Comparison of ENCODE assay signal across 22 cellular contexts in genomic region chr12:8030189-8030588, GRCh38. TPM values are rescaled to one million over a fixed set of nuclear protein-coding genes. Genes with fewer than 3 reads are reported as not detected.
DNase-seq lines count a peak whose midpoint lies in the region; ATAC-seq, FAIRE-seq and TF ChIP-seq lines count a peak whose summit lies in the region.
"Had no signal": no experiment of that assay in that cellular context is flagged by ENCODE, and none has a peak within 500 bp of the region (broad histone marks: within the 10 kb centered on the region; RNA-seq: fewer than 3 reads in every experiment).

No MANE protein-coding gene starts in this region.

- TF ChIP-seq EP300 in K562 (IDR thresholded peaks at IDR 0.05; ENCODE audit: low read length), result no peak

- H3K4me3 Mint-ChIP-seq in natural killer cell (peak overlapping the region; percentile 37), nephron (peak overlapping the region; percentile 43 to 57 (median 51))
- no peak overlapping the region for H3K4me3 Mint-ChIP-seq in natural killer cell treated with Interleukin-12 subunit alpha and Interleukin-12 subunit beta and Interleukin-15 and Interleukin-18, amount 100 ng/mL, for 72 hours
- no peak overlapping the region for H3K4me3 Mint-ChIP-seq in activated naive CD8-positive, alpha-beta T cell treated with anti-CD3 and anti-CD28 coated beads for 36 hours
- H3K4me3 Mint-ChIP-seq: GM23338, HFFc6 had no signal

- WGBS in K562 (ENCODE audit: insufficient coverage, low coverage, missing lambda C conversion rate), result 0% methylated on average over 3 of the region's 3 CpGs

- no peaks in the 10 kb centered on the region for H4K20me1 ChIP-seq in K562 (replicated peaks; ENCODE audit: control insufficient read depth, insufficient read depth, low read length)

- POLR2A ChIA-PET in K562 (lab: Yijun Ruan, JAX), result interaction anchor here (1.3 kb wide), 1 partner anchor 21 kb away, joined by 3 read pairs; no protein-coding TSS in a partner anchor

- TF ChIP-seq CTCF in natural killer cell (IDR thresholded peaks at IDR 0.05), result no peak
- no peak for TF ChIP-seq CTCF in K562 (IDR thresholded peaks at IDR 0.05 in 2 of 3, conservative IDR thresholded peaks at IDR 0.05 in 1 of 3; ENCODE audit: insufficient read depth in 2 of 3, low read depth in 1 of 3, low read length in 3 of 3)
- no peak for TF ChIP-seq CTCF in nephron (IDR thresholded peaks at IDR 0.05; ENCODE audit: unreplicated experiment in 3 of 3)

- intact Hi-C loops in natural killer cell (cut with micrococcal nuclease) (no loop called here), K562 (cut with micrococcal nuclease) (loop anchor here (5.0 kb wide), 1 partner anchor 52 kb away; the partner anchor contains the start of gene NECAP1)

- CTCF ChIA-PET in K562 (lab: Yijun Ruan, JAX; ENCODE audit: low intra/inter-chr PET ratio), result no interaction called here

- H3K9me3 Mint-ChIP-seq in natural killer cell (no peaks in the 10 kb centered on the region), nephron (no peaks in the 10 kb centered on the region)
- no peaks in the 10 kb centered on the region for H3K9me3 Mint-ChIP-seq in natural killer cell treated with Interleukin-12 subunit alpha and Interleukin-12 subunit beta and Interleukin-15 and Interleukin-18, amount 100 ng/mL, for 72 hours
- H3K9me3 Mint-ChIP-seq in activated naive CD8-positive, alpha-beta T cell treated with anti-CD3 and anti-CD28 coated beads for 36 hours, result no peaks in the 10 kb centered on the region
- H3K9me3 Mint-ChIP-seq: CD4-positive, alpha-beta memory T cell; GM23338; HFFc6 had no signal

- ATAC-seq in natural killer cell, result no peak
- no peak for ATAC-seq in natural killer cell treated with Interleukin-12 subunit alpha and Interleukin-12 subunit beta and Interleukin-15 and Interleukin-18, amount 100 ng/mL, for 72 hours
- no peak for ATAC-seq in K562
- no peak for ATAC-seq in HG03521 (IDR thresholded peaks at IDR 0.05; ENCODE audit: unreplicated experiment)
- ATAC-seq: A549, GM23338 had no signal

- no peaks in the 10 kb centered on the region; a peak in 1 of 5 replicates for H3K27me3 ChIP-seq in K562 (ENCODE audit: control insufficient read depth in 2 of 2, insufficient read depth in 2 of 2, low read length in 2 of 2)

- H3K27ac Mint-ChIP-seq in natural killer cell (no peak overlapping the region), nephron (no peak overlapping the region)
- H3K27ac Mint-ChIP-seq in natural killer cell treated with Interleukin-12 subunit alpha and Interleukin-12 subunit beta and Interleukin-15 and Interleukin-18, amount 100 ng/mL, for 72 hours, result no peak overlapping the region
- H3K27ac Mint-ChIP-seq in activated naive CD8-positive, alpha-beta T cell treated with anti-CD3 and anti-CD28 coated beads for 36 hours, result no peak overlapping the region
- H3K27ac Mint-ChIP-seq: GM23338, HFFc6 had no signal

- peak overlapping the region; percentile 90 for H3K4me2 ChIP-seq in K562 (ENCODE audit: insufficient read depth, low read length)
- H3K4me2 ChIP-seq: A549, GM23338 had no signal

- H3K79me2 ChIP-seq in K562 (ENCODE audit: control insufficient read depth, insufficient read depth, low read length), result peaks cover 55% of the 10 kb centered on the region

- H3K27ac ChIP-seq in K562 (ENCODE audit: extremely low read depth, low read depth, low read length), result peak overlapping the region; percentile 78; the same call in 2 of the 3 replicates
- H3K27ac ChIP-seq: 22Rv1, A549 had no signal

- no peaks in the 10 kb centered on the region for H3K9me1 ChIP-seq in K562 (ENCODE audit: control insufficient read depth, insufficient read depth, low read length)

- BruUV-seq in K562 (replicated peaks; lab: Mats Ljungman, UMichigan), result TSS peak; percentile 14

- no peaks in the 10 kb centered on the region for H3K36me3 ChIP-seq in K562 (ENCODE audit: control insufficient read depth, insufficient read depth, low read length)

- peak overlapping the region in 1 of 2 experiments; percentile 81; a peak in 3 of 4 replicates for H3K9ac ChIP-seq in K562 (ENCODE audit: insufficient read depth in 1 of 2, low read depth in 2 of 2, low read length in 2 of 2)

- no peaks in the 10 kb centered on the region for H3K27me3 Mint-ChIP-seq in natural killer cell (ENCODE audit: low read depth in 2 of 2)
- H3K27me3 Mint-ChIP-seq in natural killer cell treated with Interleukin-12 subunit alpha and Interleukin-12 subunit beta and Interleukin-15 and Interleukin-18, amount 100 ng/mL, for 72 hours, result no peaks in the 10 kb centered on the region
- no peaks in the 10 kb centered on the region for H3K27me3 Mint-ChIP-seq in nephron (ENCODE audit: low read depth)
- H3K27me3 Mint-ChIP-seq in activated naive CD8-positive, alpha-beta T cell treated with anti-CD3 and anti-CD28 coated beads for 36 hours, result no peaks in the 10 kb centered on the region
- H3K27me3 Mint-ChIP-seq: CD4-positive, alpha-beta memory T cell had no signal

- H2AFZ ChIP-seq in K562 (ENCODE audit: low read depth, low read length), result peak overlapping the region; percentile 51
- H2AFZ ChIP-seq: GM23338 had no signal

- no peak for TF ChIP-seq RAD21 in K562 (CRISPR knock-in tag; conservative IDR thresholded peaks at IDR 0.05 in 1 of 2, IDR thresholded peaks at IDR 0.05 in 1 of 2)

- in situ Hi-C loops in K562 (cut with MboI), result no loop called here

- H3K9me3 ChIP-seq in K562 (replicated peaks; ENCODE audit: control insufficient read depth, insufficient read depth, low read depth, low read length), result no peaks in the 10 kb centered on the region
- H3K9me3 ChIP-seq: A549 had no signal

- peak overlapping the region; percentile 62 for H3K4me3 ChIP-seq in K562
- H3K4me3 ChIP-seq: A549, GM23338 had no signal

- no peak for TF ChIP-seq POLR2A in K562 (conservative IDR thresholded peaks at IDR 0.05)

- H3K36me3 Mint-ChIP-seq in natural killer cell (peaks cover 7% of the 10 kb centered on the region), nephron (ENCODE audit: low read depth) (no peaks in the 10 kb centered on the region)
- H3K36me3 Mint-ChIP-seq in natural killer cell treated with Interleukin-12 subunit alpha and Interleukin-12 subunit beta and Interleukin-15 and Interleukin-18, amount 100 ng/mL, for 72 hours, result no peaks in the 10 kb centered on the region
- H3K36me3 Mint-ChIP-seq in activated naive CD8-positive, alpha-beta T cell treated with anti-CD3 and anti-CD28 coated beads for 36 hours, result peaks cover 5% of the 10 kb centered on the region

- FAIRE-seq in K562 (lab: Jason Lieb, UNC) (no peak), HTR-8/SVneo (lab: Jason Lieb, UNC) (no peak)
- FAIRE-seq: A549, GM12892, GM18507, H54 had no signal

- DNase-seq in natural killer cell, result no peak
- DNase-seq in natural killer cell treated with Interleukin-12 subunit alpha and Interleukin-12 subunit beta and Interleukin-15 and Interleukin-18, amount 100 ng/mL, for 72 hours (ENCODE audit: low spot score), result no peak
- no peak for DNase-seq in K562 (ENCODE audit: extremely low read depth in 1 of 4, low spot score in 3 of 4)
- no peak for DNase-seq in HTR-8/SVneo (ENCODE audit: insufficient read length, low spot score)
- no peak for DNase-seq in activated naive CD8-positive, alpha-beta T cell treated with anti-CD3 and anti-CD28 coated beads for 36 hours
- no peak for DNase-seq in inferior parietal cortex (ENCODE audit: extremely low spot score)
- DNase-seq: C1 segment of cervical spinal cord; CD4-positive, alpha-beta memory T cell; DMS153; DMS79; GDM1; HCEC 1CT; HFFc6 had no signal

- H3K4me1 Mint-ChIP-seq in natural killer cell, result peaks cover 41 to 48% of the 10 kb centered on the region in 2 donors
- H3K4me1 Mint-ChIP-seq in natural killer cell treated with Interleukin-12 subunit alpha and Interleukin-12 subunit beta and Interleukin-15 and Interleukin-18, amount 100 ng/mL, for 72 hours (ENCODE audit: low read depth in 2 of 2), result peaks cover 34 to 38% of the 10 kb centered on the region in 2 donors
- H3K4me1 Mint-ChIP-seq in nephron, result peaks cover 29% of the 10 kb centered on the region
- H3K4me1 Mint-ChIP-seq in activated naive CD8-positive, alpha-beta T cell treated with anti-CD3 and anti-CD28 coated beads for 36 hours, result peaks cover 32% of the 10 kb centered on the region

- peaks cover 20 to 41% of the 10 kb centered on the region in 2 experiments; a peak in 4 of 5 replicates for H3K4me1 ChIP-seq in K562 (replicated peaks in 1 of 2; ENCODE audit: control insufficient read depth in 2 of 2, insufficient read depth in 2 of 2, low read length in 2 of 2)

RNA-seq across cellular contexts. Expression of gene FOXJ2, which starts 2.3 kb away (rescaled TPM):
- 10 to 100 TPM; 27.8 to 28.5 (median 28.4) TPM for total RNA-seq in natural killer cell
- 10 to 100 TPM; 16.2 to 17.2 TPM for total RNA-seq in natural killer cell treated with Interleukin-12 subunit alpha and Interleukin-12 subunit beta and Interleukin-15 and Interleukin-18, amount 100 ng/mL, for 72 hours
- total RNA-seq in K562 (2011; cell fraction: chromatin; rRNA removed; ENCODE audit: low replicate concordance), result 4.7 and 7.3 TPM in 2 replicates
- 4.7 and 4.9 TPM in 2 replicates for total RNA-seq in K562 (2011; cell fraction: nucleolus; rRNA removed)
- 4.8 and 7.8 TPM in 2 replicates for total RNA-seq in K562 (2011; cell fraction: nucleoplasm; rRNA removed)
- total RNA-seq in K562 (2014; rRNA removed), result 2.9 and 4.0 TPM in 2 replicates
- total RNA-seq in K562 (2014; rRNA removed; fragmentation: Illumina TruSeq; extraction: Trizol), result 1.9 and 2.1 TPM in 2 replicates
- 2.4 and 2.5 TPM in 2 replicates for total RNA-seq in K562 (2015; rRNA removed; fragmentation: Illumina TruSeq; extraction: Trizol)
- total RNA-seq in K562 (2021), result 6.6 and 6.8 TPM in 2 replicates
- polyA plus RNA-seq in K562 (2011; rRNA removed), result 2.3 and 3.2 TPM in 2 replicates
- polyA plus RNA-seq in K562 (2011; cell fraction: cytosol; rRNA removed), result 1.6 and 2.1 TPM in 2 replicates
- 4.8 and 7.3 TPM in 2 replicates for polyA plus RNA-seq in K562 (2011; cell fraction: nucleus; rRNA removed)
- 5.1 and 6.6 TPM in 2 replicates for polyA plus RNA-seq in K562 (2012)
- 5.7 and 7.5 TPM in 2 replicates for polyA plus RNA-seq in K562 (2014; fragmentation: Illumina TruSeq; extraction: Trizol)
- 1 to 10 TPM; 1.0 to 1.1 TPM for polyA plus RNA-seq in K562 (2014; fragmentation: Nextera tagmentation; extraction: Ambion mirVana)
- polyA plus RNA-seq in K562 (2014; rRNA removed), result 3.7 and 4.2 TPM in 2 replicates
- polyA minus RNA-seq in K562 (2011; rRNA and poly(A)+ RNA removed), result 2.2 TPM in 2 replicates
- 2.2 and 3.4 TPM in 2 replicates for polyA minus RNA-seq in K562 (2011; cell fraction: cytosol; rRNA and poly(A)+ RNA removed)
- polyA minus RNA-seq in K562 (2011; cell fraction: nucleus; rRNA and poly(A)+ RNA removed), result 1.6 and 2.4 TPM in 2 replicates
- 10 to 100 TPM; 15.5 to 15.9 TPM for total RNA-seq in activated naive CD8-positive, alpha-beta T cell treated with anti-CD3 and anti-CD28 coated beads for 36 hours

RNA-seq across cellular contexts. Expression of gene C3AR1, which starts 36.0 kb away (rescaled TPM):
- total RNA-seq in natural killer cell, result 10 to 100 TPM in 2 of 3 donors, 1 to 10 TPM in 1; 9.5 to 16.9 (median 13.0) TPM
- total RNA-seq in natural killer cell treated with Interleukin-12 subunit alpha and Interleukin-12 subunit beta and Interleukin-15 and Interleukin-18, amount 100 ng/mL, for 72 hours, result 1 to 10 TPM; 1.6 to 2.3 TPM
- total RNA-seq in K562 (2011; cell fraction: chromatin; rRNA removed; ENCODE audit: low replicate concordance), result 8.0 and 9.9 TPM in 2 replicates
- total RNA-seq in K562 (2011; cell fraction: nucleolus; rRNA removed), result 8.6 and 12.2 TPM in 2 replicates
- total RNA-seq in K562 (2011; cell fraction: nucleoplasm; rRNA removed), result 8.4 and 9.2 TPM in 2 replicates
- total RNA-seq in K562 (2014; rRNA removed), result 2.2 and 2.5 TPM in 2 replicates
- 3.7 and 3.8 TPM in 2 replicates for total RNA-seq in K562 (2014; rRNA removed; fragmentation: Illumina TruSeq; extraction: Trizol)
- 2.4 and 2.5 TPM in 2 replicates for total RNA-seq in K562 (2015; rRNA removed; fragmentation: Illumina TruSeq; extraction: Trizol)
- total RNA-seq in K562 (2021), result 3.5 and 3.9 TPM in 2 replicates
- polyA plus RNA-seq in K562 (2011; rRNA removed), result 3.6 and 9.5 TPM in 2 replicates
- 4.2 and 13.5 TPM in 2 replicates for polyA plus RNA-seq in K562 (2011; cell fraction: cytosol; rRNA removed)
- polyA plus RNA-seq in K562 (2011; cell fraction: nucleus; rRNA removed), result 3.5 and 8.0 TPM in 2 replicates
- 4.2 and 4.7 TPM in 2 replicates for polyA plus RNA-seq in K562 (2012)
- polyA plus RNA-seq in K562 (2014; fragmentation: Illumina TruSeq; extraction: Trizol), result 7.0 and 7.2 TPM in 2 replicates
- 10 to 100 TPM; 11.5 to 12.9 TPM for polyA plus RNA-seq in K562 (2014; fragmentation: Nextera tagmentation; extraction: Ambion mirVana)
- 4.7 and 5.3 TPM in 2 replicates for polyA plus RNA-seq in K562 (2014; rRNA removed)
- 4.7 and 8.5 TPM in 2 replicates for polyA minus RNA-seq in K562 (2011; rRNA and poly(A)+ RNA removed)
- 0.64 and 5.8 TPM in 2 replicates for polyA minus RNA-seq in K562 (2011; cell fraction: cytosol; rRNA and poly(A)+ RNA removed)
- 1.8 and 2.4 TPM in 2 replicates for polyA minus RNA-seq in K562 (2011; cell fraction: nucleus; rRNA and poly(A)+ RNA removed)
- 1 to 10 TPM; 2.6 to 2.7 TPM for total RNA-seq in activated naive CD8-positive, alpha-beta T cell treated with anti-CD3 and anti-CD28 coated beads for 36 hours
- total RNA-seq: GM23338, HT-29 had no signal
- polyA plus RNA-seq: A549, GM23338 had no signal

RNA-seq across cellular contexts. Expression of gene NECAP1, which starts 51.9 kb away (rescaled TPM):
- total RNA-seq in natural killer cell (100 to 1,000 TPM; 100 to 122 (median 115) TPM), K562 (2014; rRNA removed) (21.7 and 21.9 TPM in 2 replicates), K562 (2014; rRNA removed; fragmentation: Illumina TruSeq; extraction: Trizol) (21.0 and 23.6 TPM in 2 replicates), K562 (2015; rRNA removed; fragmentation: Illumina TruSeq; extraction: Trizol) (22.8 and 27.4 TPM in 2 replicates), K562 (2021) (18.9 and 21.7 TPM in 2 replicates)
- total RNA-seq in natural killer cell treated with Interleukin-12 subunit alpha and Interleukin-12 subunit beta and Interleukin-15 and Interleukin-18, amount 100 ng/mL, for 72 hours, result 10 to 100 TPM; 33.8 to 42.2 TPM
- 30.9 and 56.0 TPM in 2 replicates for total RNA-seq in K562 (2011; cell fraction: chromatin; rRNA removed; ENCODE audit: low replicate concordance)
- total RNA-seq in K562 (2011; cell fraction: nucleolus; rRNA removed), result 19.0 and 19.1 TPM in 2 replicates
- 36.8 and 50.1 TPM in 2 replicates for total RNA-seq in K562 (2011; cell fraction: nucleoplasm; rRNA removed)
- polyA plus RNA-seq in K562 (2011; rRNA removed) (19.1 and 20.9 TPM in 2 replicates), K562 (2014; fragmentation: Illumina TruSeq; extraction: Trizol) (17.1 and 18.1 TPM in 2 replicates), K562 (2014; fragmentation: Nextera tagmentation; extraction: Ambion mirVana) (10 to 100 TPM; 22.1 to 32.8 TPM), K562 (2014; rRNA removed) (19.0 and 22.5 TPM in 2 replicates)
- polyA plus RNA-seq in K562 (2011; cell fraction: cytosol; rRNA removed), result 18.7 and 21.6 TPM in 2 replicates
- 31.6 and 38.3 TPM in 2 replicates for polyA plus RNA-seq in K562 (2011; cell fraction: nucleus; rRNA removed)
- 11.3 and 13.4 TPM in 2 replicates for polyA plus RNA-seq in K562 (2012)
- 26.2 and 32.6 TPM in 2 replicates for polyA minus RNA-seq in K562 (2011; rRNA and poly(A)+ RNA removed)
- 15.3 and 16.4 TPM in 2 replicates for polyA minus RNA-seq in K562 (2011; cell fraction: cytosol; rRNA and poly(A)+ RNA removed)
- 11.2 and 28.4 TPM in 2 replicates for polyA minus RNA-seq in K562 (2011; cell fraction: nucleus; rRNA and poly(A)+ RNA removed)
- total RNA-seq in activated naive CD8-positive, alpha-beta T cell treated with anti-CD3 and anti-CD28 coated beads for 36 hours, result 10 to 100 TPM; 26.5 to 28.2 TPM

Comparison
In these comparisons a context has a peak if more than half of its experiments do, and no peak if none do; other contexts are left out.
1. H3K4me3 Mint-ChIP-seq: peak in natural killer cell (single experiment) and nephron (3 of 3); none in natural killer cell treated with Interleukin-12 subunit alpha and Interleukin-12 subunit beta and Interleukin-15 and Interleukin-18, amount 100 ng/mL, for 72 hours (single experiment) and activated naive CD8-positive, alpha-beta T cell treated with anti-CD3 and anti-CD28 coated beads for 36 hours (single experiment).